In genomic region chr13:28181413-28181812, GRCh38 we compare ENCODE assay signal across 1 cellular context.
TF ChIP-seq lines count a peak whose summit lies in the region.

No MANE protein-coding gene starts in this region.

TF ChIP-seq in IMR-90, 13 proteins besides CTCF, POLR2A, EP300 and RAD21 (continued from another document):
- TF ChIP-seq CHD1 (IDR thresholded peaks at IDR 0.05; ENCODE audit: low read depth, low read length): no peak
- TF ChIP-seq, protein P1, sequence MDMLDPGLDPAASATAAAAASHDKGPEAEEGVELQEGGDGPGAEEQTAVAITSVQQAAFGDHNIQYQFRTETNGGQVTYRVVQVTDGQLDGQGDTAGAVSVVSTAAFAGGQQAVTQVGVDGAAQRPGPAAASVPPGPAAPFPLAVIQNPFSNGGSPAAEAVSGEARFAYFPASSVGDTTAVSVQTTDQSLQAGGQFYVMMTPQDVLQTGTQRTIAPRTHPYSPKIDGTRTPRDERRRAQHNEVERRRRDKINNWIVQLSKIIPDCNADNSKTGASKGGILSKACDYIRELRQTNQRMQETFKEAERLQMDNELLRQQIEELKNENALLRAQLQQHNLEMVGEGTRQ (IDR thresholded peaks at IDR 0.05; ENCODE audit: low read depth, low read length): no peak
- no peak for TF ChIP-seq FOS (IDR thresholded peaks at IDR 0.05; ENCODE audit: low read depth, low read length)
- no peak for TF ChIP-seq CEBPB (IDR thresholded peaks at IDR 0.05; ENCODE audit: low read depth, low read length)
